11 cellular contexts compared by ENCODE assay signal in the genomic region with DNA sequence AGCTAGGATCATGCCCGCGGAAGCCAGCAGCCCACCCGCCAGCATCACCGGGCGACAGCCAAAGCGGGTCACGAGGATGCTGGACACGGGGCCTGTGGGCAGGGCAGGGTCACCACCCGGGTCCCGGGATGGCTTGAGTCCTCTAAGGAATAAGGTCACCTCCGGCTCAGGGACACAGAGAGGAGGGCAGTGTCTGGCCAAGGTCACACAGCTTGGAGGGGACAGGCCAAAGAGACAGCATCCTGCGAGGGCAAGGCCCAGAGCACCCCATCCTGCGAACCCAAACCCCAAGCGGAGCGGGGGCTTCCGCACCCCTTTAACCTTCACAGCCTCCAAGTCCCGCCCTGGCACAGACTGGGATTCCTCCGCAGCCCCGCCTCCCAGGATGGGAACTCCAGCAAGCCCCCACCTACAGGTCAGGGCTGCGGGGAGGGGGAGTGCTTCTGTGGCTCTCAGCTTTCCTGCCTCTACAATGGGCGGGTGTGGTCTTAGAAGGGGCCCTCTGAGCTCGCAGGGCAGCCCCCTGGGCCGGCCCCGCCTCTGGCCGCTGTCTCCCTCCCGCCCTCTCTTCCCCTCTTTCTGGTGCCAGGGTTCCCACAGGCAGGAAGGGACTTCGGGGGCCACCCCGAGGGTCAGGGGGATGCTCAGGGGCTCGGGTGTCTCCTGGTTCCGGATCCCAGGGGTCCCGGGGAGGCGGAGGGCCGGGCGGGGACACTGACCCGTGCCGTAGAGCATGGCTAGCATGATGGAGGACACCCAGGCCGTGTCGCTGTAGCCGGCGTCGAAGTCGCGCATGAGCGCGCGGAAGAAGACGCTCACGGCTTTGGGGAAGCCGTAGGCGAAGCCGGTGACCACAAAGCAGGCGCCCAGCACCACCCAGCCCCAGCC. TPM values are rescaled to one million over a fixed set of nuclear protein-coding genes. Genes with fewer than 3 reads are reported as not detected.
A peak's percentile ranks its signal among the peaks of the same experiment; 100 is the strongest.
DNase-seq lines count a peak whose midpoint lies in the region; ATAC-seq and TF ChIP-seq lines count a peak whose summit lies in the region.
"Had no signal": no experiment of that assay in that cellular context is flagged by ENCODE, and none has a peak within 500 bp of the region (broad histone marks: within the 10 kb centered on the region; RNA-seq: fewer than 3 reads in every experiment).

No MANE protein-coding gene starts in this region.

- CTCF ChIA-PET in MCF 10A (lab: Yijun Ruan, JAX), result interaction anchor here (0.6 to 0.7 kb wide), 2 partner anchors 66 to 1984 kb away, joined by 3 read pairs; no protein-coding TSS in a partner anchor
- CTCF ChIA-PET in CD4-positive, alpha-beta T cell (lab: Charles Lee), result no interaction called here

- H3K4me3 ChIP-seq in breast epithelium (peak overlapping the region; percentile 37 to 76 (median 51)), coronary artery (peak overlapping the region; percentile 72), vagina (peak overlapping the region; percentile 37 to 65)

- H3K27ac Mint-ChIP-seq in MCF 10A (ENCODE audit: low read depth, unreplicated experiment), result no peak overlapping the region
- no peak overlapping the region for H3K27ac Mint-ChIP-seq in natural killer cell
- H3K27ac Mint-ChIP-seq in CD4-positive, alpha-beta T cell, result no peak overlapping the region
- H3K27ac Mint-ChIP-seq: activated naive CD8-positive, alpha-beta T cell had no signal

- TF ChIP-seq CTCF in breast epithelium (IDR thresholded peaks at IDR 0.05) (no peak), MCF 10A (IDR thresholded peaks at IDR 0.05; ENCODE audit: unreplicated experiment) (no peak), coronary artery (IDR thresholded peaks at IDR 0.05) (no peak), natural killer cell (IDR thresholded peaks at IDR 0.05) (no peak), vagina (IDR thresholded peaks at IDR 0.05) (no peak)
- TF ChIP-seq CTCF in CD4-positive, alpha-beta T cell (IDR thresholded peaks at IDR 0.05), result no peak

- H3K4me1 Mint-ChIP-seq in MCF 10A (ENCODE audit: insufficient read depth, unreplicated experiment) (peaks cover under 1% of the 10 kb centered on the region), natural killer cell (peaks cover 0 to 15% of the 10 kb centered on the region in 2 donors)
- H3K4me1 Mint-ChIP-seq in CD4-positive, alpha-beta T cell (ENCODE audit: low read depth), result peaks cover 3% of the 10 kb centered on the region

- POLR2A ChIA-PET in MCF 10A (lab: Yijun Ruan, JAX), result no interaction called here
- POLR2A ChIA-PET in CD4-positive, alpha-beta T cell (lab: Charles Lee), result interaction anchor here (0.7 kb wide), 1 partner anchor 233 kb away, joined by 3 read pairs; no protein-coding TSS in a partner anchor

- H3K36me3 ChIP-seq in breast epithelium, result no peaks in the 10 kb centered on the region
- no peaks in the 10 kb centered on the region for H3K36me3 ChIP-seq in vagina

- no peaks in the 10 kb centered on the region for H3K27me3 Mint-ChIP-seq in MCF 10A (ENCODE audit: insufficient read depth, unreplicated experiment)
- no peaks in the 10 kb centered on the region for H3K27me3 Mint-ChIP-seq in natural killer cell (ENCODE audit: low read depth in 2 of 2)
- H3K27me3 Mint-ChIP-seq in CD4-positive, alpha-beta T cell, result peaks cover 21% of the 10 kb centered on the region

- H3K9me3 Mint-ChIP-seq in MCF 10A (ENCODE audit: unreplicated experiment) (no peaks in the 10 kb centered on the region), natural killer cell (no peaks in the 10 kb centered on the region)
- no peaks in the 10 kb centered on the region for H3K9me3 Mint-ChIP-seq in CD4-positive, alpha-beta T cell

- H3K9me3 ChIP-seq in breast epithelium (no peaks in the 10 kb centered on the region), vagina (no peaks in the 10 kb centered on the region)
- H3K9me3 ChIP-seq in CD4-positive, alpha-beta T cell (ENCODE audit: control insufficient read depth, low read length), result no peaks in the 10 kb centered on the region

- no TSS peak for BruUV-seq in MCF 10A (replicated peaks; lab: Mats Ljungman, UMichigan)

- H3K36me3 Mint-ChIP-seq in MCF 10A (ENCODE audit: insufficient read depth, unreplicated experiment), result no peaks in the 10 kb centered on the region
- no peaks in the 10 kb centered on the region for H3K36me3 Mint-ChIP-seq in natural killer cell
- H3K36me3 Mint-ChIP-seq in CD4-positive, alpha-beta T cell (ENCODE audit: low read depth), result no peaks in the 10 kb centered on the region
- H3K36me3 Mint-ChIP-seq: activated naive CD8-positive, alpha-beta T cell had no signal

- H3K27ac ChIP-seq in breast epithelium (no peak overlapping the region), coronary artery (peak overlapping the region in 1 of 2 donors; percentile 34), vagina (no peak overlapping the region)
- no peak overlapping the region for H3K27ac ChIP-seq in CD4-positive, alpha-beta T cell (ENCODE audit: low read depth, low read length)

- no peak overlapping the region for H3K4me3 Mint-ChIP-seq in MCF 10A (ENCODE audit: unreplicated experiment)
- H3K4me3 Mint-ChIP-seq in natural killer cell, result peak overlapping the region; percentile 42
- H3K4me3 Mint-ChIP-seq in CD4-positive, alpha-beta T cell, result no peak overlapping the region
- H3K4me3 Mint-ChIP-seq: activated naive CD8-positive, alpha-beta T cell had no signal

- ATAC-seq in natural killer cell, result peak in 2 of 3 donors; percentile 58 to 62
- ATAC-seq in HG02840 (IDR thresholded peaks at IDR 0.05; ENCODE audit: low FRiP score, unreplicated experiment), result no peak
- no peak for ATAC-seq in CD4-positive, alpha-beta T cell (ENCODE audit: poor library complexity)
- ATAC-seq: Panc1 had no signal

- H3K4me1 ChIP-seq in breast epithelium (peaks cover 4 to 14% of the 10 kb centered on the region in 2 donors), vagina (peaks cover 21% of the 10 kb centered on the region)

- no peak for DNase-seq in breast epithelium (ENCODE audit: low spot score in 2 of 2)
- no peak for DNase-seq in MCF 10A (ENCODE audit: unreplicated experiment)
- DNase-seq in coronary artery (ENCODE audit: low spot score), result no peak
- no peak for DNase-seq in natural killer cell
- no peak for DNase-seq in vagina (ENCODE audit: extremely low spot score in 2 of 2)
- no peak for DNase-seq in AG08395 (ENCODE audit: low spot score)
- DNase-seq in CD4-positive, alpha-beta T cell, result no peak
- DNase-seq: NCI-H2029 had no signal

- intact Hi-C loops in breast epithelium (cut with DNase I; ENCODE audit: low total_unique reads), result no loop called here
- intact Hi-C loops in MCF 10A (cut with micrococcal nuclease), result no loop called here
- intact Hi-C loops in natural killer cell (cut with micrococcal nuclease), result no loop called here
- intact Hi-C loops in vagina (cut with DNase I), result no loop called here
- intact Hi-C loops in CD4-positive, alpha-beta T cell (cut with DNase I, micrococcal nuclease), result no loop called here

- TF ChIP-seq POLR2A in breast epithelium (IDR thresholded peaks at IDR 0.05), result no peak
- TF ChIP-seq POLR2A in vagina (IDR thresholded peaks at IDR 0.05), result no peak

- H3K27me3 ChIP-seq in breast epithelium, result peaks cover 3 to 13% of the 10 kb centered on the region in 2 donors
- no peaks in the 10 kb centered on the region for H3K27me3 ChIP-seq in vagina
- peaks cover 34% of the 10 kb centered on the region for H3K27me3 ChIP-seq in CD4-positive, alpha-beta T cell (ENCODE audit: control insufficient read depth, insufficient read depth, low read length)

RNA-seq across cellular contexts. Expression of gene SLC16A8, which starts 1.8 kb away (rescaled TPM):
- 1 to 10 TPM in 1 of 3 donors, under 1 TPM in 1, not detected in 1; 0.33 to 1.3 TPM for total RNA-seq in breast epithelium
- not detected in 2 replicates for total RNA-seq in MCF 10A (2022)
- total RNA-seq in natural killer cell, result 1 to 10 TPM in 1 of 3 donors, not detected in 2; 1.0 TPM
- 0.98 TPM for total RNA-seq in vagina
- total RNA-seq in CD4-positive, alpha-beta T cell, result not detected

RNA-seq across cellular contexts. Expression of gene PICK1, which starts 25.0 kb away (rescaled TPM):
- 10 to 100 TPM; 42.0 to 61.3 (median 49.9) TPM for total RNA-seq in breast epithelium
- 40.2 and 40.6 TPM in 2 replicates for total RNA-seq in MCF 10A (2022)
- 10 to 100 TPM; 28.4 to 30.9 (median 29.9) TPM for total RNA-seq in natural killer cell
- total RNA-seq in vagina, result 21.1 TPM
- 10 to 100 TPM; 21.2 to 25.6 TPM for total RNA-seq in CD4-positive, alpha-beta T cell

RNA-seq across cellular contexts. Expression of gene BAIAP2L2, which starts 28.3 kb away (rescaled TPM):
- 1 to 10 TPM in 2 of 3 donors, under 1 TPM in 1; 0.80 to 1.3 (median 1.0) TPM for total RNA-seq in breast epithelium
- 3.6 and 7.1 TPM in 2 replicates for total RNA-seq in MCF 10A (2022)
- total RNA-seq in natural killer cell, result 1 to 10 TPM in 2 of 3 donors, under 1 TPM in 1; 0.99 to 1.9 (median 1.2) TPM
- not detected for total RNA-seq in vagina
- total RNA-seq in CD4-positive, alpha-beta T cell, result 1 to 10 TPM in 1 of 2 experiments, under 1 TPM in 1; 0.45 to 1.0 TPM

Comparison
In these comparisons a context has a peak if more than half of its experiments do, and no peak if none do; other contexts are left out.
1. ATAC-seq: peak in natural killer cell (2 of 3); none in HG02840 (single experiment) and CD4-positive, alpha-beta T cell (single experiment).
2. Peak in every context shown above with its lines, with median percentiles within 50 percentile points of each other: H3K4me3 ChIP-seq.